In genomic region chr11:19338375-19338774, GRCh38 we compare ENCODE assay signal across 10 cellular contexts.
ATAC-seq and TF ChIP-seq lines count a peak whose summit lies in the region.
"Had no signal": no experiment of that assay in that cellular context is flagged by ENCODE, and none has a peak within 500 bp of the region (broad histone marks: within the 10 kb centered on the region; RNA-seq: fewer than 3 reads in every experiment).

No MANE protein-coding gene starts in this region.

- POLR2A ChIA-PET in HEK293 (lab: Yijun Ruan, JAX) = no interaction called here

- no peak for ATAC-seq in GM21723 (IDR thresholded peaks at IDR 0.05; ENCODE audit: unreplicated experiment)
- ATAC-seq: A549; CD8-positive, alpha-beta T cell had no signal

- H3K9me3 ChIP-seq in HEK293 (ENCODE audit: control insufficient read depth, insufficient read depth, low read depth, low read length) = no peaks in the 10 kb centered on the region
- H3K9me3 ChIP-seq: A549; BE2C; BLaER1; BLaER1 treated with 17β-estradiol and CSF1 and Interleukin-3, amounts not matched to agents 10 nM and 100 nM; Caco-2 had no signal

- H3K4me3 ChIP-seq in HEK293 (ENCODE audit: low read depth, low read length) = no peak overlapping the region
- H3K4me3 ChIP-seq: A549; BLaER1; BLaER1 treated with 17β-estradiol and CSF1 and Interleukin-3, amounts not matched to agents 10 nM and 100 nM had no signal

- no peaks in the 10 kb centered on the region for H3K4me1 ChIP-seq in HEK293 (ENCODE audit: control insufficient read depth, insufficient read depth, low read length)
- H3K4me1 ChIP-seq: A549, BE2C had no signal

- TF ChIP-seq CTCF in HEK293 (tag by site-specific recombination; IDR thresholded peaks at IDR 0.05) = no peak

- no peaks in the 10 kb centered on the region for H3K36me3 ChIP-seq in HEK293 (ENCODE audit: control insufficient read depth in 2 of 2, insufficient read depth in 1 of 2, low read length in 2 of 2)
- H3K36me3 ChIP-seq: BE2C; BLaER1; BLaER1 treated with 17β-estradiol and CSF1 and Interleukin-3, amounts not matched to agents 10 nM and 100 nM had no signal

- CTCF ChIA-PET in HEK293 (lab: Yijun Ruan, JAX) = interaction anchor here (1.1 kb wide), 1 partner anchor 8 kb away, joined by 4 read pairs; no protein-coding TSS in a partner anchor

- no peak overlapping the region for H3K27ac ChIP-seq in HEK293 (ENCODE audit: extremely low read depth, low read depth, low read length)
- H3K27ac ChIP-seq: 22Rv1; A549; BLaER1; BLaER1 treated with 17β-estradiol and CSF1 and Interleukin-3, amounts not matched to agents 10 nM and 100 nM; C4-2B had no signal

TF ChIP-seq in HEK293, 187 proteins besides CTCF, POLR2A, EP300 and RAD21:
- no peak for TF ChIP-seq ZNF324 (tag by site-specific recombination; IDR thresholded peaks at IDR 0.05)
- TF ChIP-seq, protein P1, sequence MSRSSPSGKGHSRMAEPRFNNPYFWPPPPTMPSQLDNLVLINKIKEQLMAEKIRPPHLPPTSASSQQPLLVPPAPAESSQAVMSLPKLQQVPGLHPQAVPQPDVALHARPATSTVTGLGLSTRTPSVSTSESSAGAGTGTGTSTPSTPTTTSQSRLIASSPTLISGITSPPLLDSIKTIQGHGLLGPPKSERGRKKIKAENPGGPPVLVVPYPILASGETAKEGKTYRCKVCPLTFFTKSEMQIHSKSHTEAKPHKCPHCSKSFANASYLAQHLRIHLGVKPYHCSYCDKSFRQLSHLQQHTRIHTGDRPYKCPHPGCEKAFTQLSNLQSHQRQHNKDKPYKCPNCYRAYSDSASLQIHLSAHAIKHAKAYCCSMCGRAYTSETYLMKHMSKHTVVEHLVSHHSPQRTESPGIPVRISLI (tag by site-specific recombination; IDR thresholded peaks at IDR 0.05) = no peak
- TF ChIP-seq ZFHX2 (tag by site-specific recombination; conservative IDR thresholded peaks at IDR 0.05) = peak; percentile 89
- TF ChIP-seq EGR2 (tag by site-specific recombination; IDR thresholded peaks at IDR 0.05; ENCODE audit: low read depth) = peak; percentile 92
